Comparison of ENCODE assay signal across 17 cellular contexts in genomic region chr6:170442596-170442995, GRCh38.
DNase-seq lines count a peak whose midpoint lies in the region; ATAC-seq and TF ChIP-seq lines count a peak whose summit lies in the region.
"Had no signal": no experiment of that assay in that cellular context is flagged by ENCODE, and none has a peak within 500 bp of the region (broad histone marks: within the 10 kb centered on the region; RNA-seq: fewer than 3 reads in every experiment).

No MANE protein-coding gene starts in this region.

- no peak for TF ChIP-seq POLR2A in uterus (IDR thresholded peaks at IDR 0.05)

- peak overlapping the region; percentile 36 for H3K27ac Mint-ChIP-seq in central memory CD8-positive, alpha-beta T cell (ENCODE audit: low read depth)
- H3K27ac Mint-ChIP-seq in immature natural killer cell: peak overlapping the region; percentile 91 to 99 (median 96)
- H3K27ac Mint-ChIP-seq in osteocyte (ENCODE audit: unreplicated experiment): no peak overlapping the region
- H3K27ac Mint-ChIP-seq: B cell; CD4-positive, CD25-positive, alpha-beta regulatory T cell; CD8-positive, alpha-beta T cell; GM23338; H9 had no signal

- no peak overlapping the region for H3K4me3 ChIP-seq in uterus
- H3K4me3 ChIP-seq: BLaER1, GM12878, GM23338 had no signal

- no peak overlapping the region for H3K4me3 Mint-ChIP-seq in central memory CD8-positive, alpha-beta T cell
- H3K4me3 Mint-ChIP-seq in immature natural killer cell: peak overlapping the region in 4 of 5 donors; percentile 62 to 89 (median 70)
- H3K4me3 Mint-ChIP-seq in osteocyte (ENCODE audit: unreplicated experiment): no peak overlapping the region
- H3K4me3 Mint-ChIP-seq: B cell; CD4-positive, CD25-positive, alpha-beta regulatory T cell; CD8-positive, alpha-beta T cell; GM23338; H9 had no signal

- H3K4me1 ChIP-seq in uterus: peaks cover 0 to 9% of the 10 kb centered on the region in 2 donors

- no peaks in the 10 kb centered on the region for H3K27me3 ChIP-seq in uterus
- H3K27me3 ChIP-seq: BLaER1 had no signal

- intact Hi-C loops in uterus (cut with DNase I; ENCODE audit: low total_unique reads): no loop called here

- no peaks in the 10 kb centered on the region for H3K36me3 Mint-ChIP-seq in central memory CD8-positive, alpha-beta T cell (ENCODE audit: insufficient read depth)
- H3K36me3 Mint-ChIP-seq in immature natural killer cell (peaks cover 0 to 11% (median 0%) of the 10 kb centered on the region in 3 donors), osteocyte (ENCODE audit: unreplicated experiment) (no peaks in the 10 kb centered on the region)
- H3K36me3 Mint-ChIP-seq: CD4-positive, CD25-positive, alpha-beta regulatory T cell; CD8-positive, alpha-beta T cell had no signal

- H3K27ac ChIP-seq in uterus: peak overlapping the region; percentile 1 to 67
- H3K27ac ChIP-seq: BLaER1, C4-2B had no signal

- no peak for TF ChIP-seq CTCF in osteocyte (IDR thresholded peaks at IDR 0.05)
- TF ChIP-seq CTCF in uterus (IDR thresholded peaks at IDR 0.05): no peak

- no peaks in the 10 kb centered on the region for H3K36me3 ChIP-seq in uterus
- H3K36me3 ChIP-seq: BLaER1 had no signal

- H3K9me3 ChIP-seq in uterus: no peaks in the 10 kb centered on the region
- H3K9me3 ChIP-seq: BLaER1, Caco-2 had no signal

- no peak for ATAC-seq in central memory CD8-positive, alpha-beta T cell (replicated peaks; ENCODE audit: extremely low read depth, poor library complexity, severe bottlenecking)
- no peak for ATAC-seq in GM19397 (IDR thresholded peaks at IDR 0.05; ENCODE audit: unreplicated experiment)
- ATAC-seq: CD8-positive, alpha-beta T cell; GM12878 had no signal

- H3K4me1 Mint-ChIP-seq in central memory CD8-positive, alpha-beta T cell: peaks cover 14% of the 10 kb centered on the region
- H3K4me1 Mint-ChIP-seq in immature natural killer cell: peaks cover 90 to 93% of the 10 kb centered on the region in 2 donors
- peaks cover 34% of the 10 kb centered on the region for H3K4me1 Mint-ChIP-seq in osteocyte (ENCODE audit: unreplicated experiment)

- peaks cover 9% of the 10 kb centered on the region for H3K27me3 Mint-ChIP-seq in central memory CD8-positive, alpha-beta T cell
- H3K27me3 Mint-ChIP-seq in immature natural killer cell (ENCODE audit: low read depth in 3 of 3) (peaks cover 4 to 10% (median 9%) of the 10 kb centered on the region in 3 donors), osteocyte (ENCODE audit: unreplicated experiment) (no peaks in the 10 kb centered on the region)
- H3K27me3 Mint-ChIP-seq: CD4-positive, CD25-positive, alpha-beta regulatory T cell had no signal

- H3K9me3 Mint-ChIP-seq in central memory CD8-positive, alpha-beta T cell: no peaks in the 10 kb centered on the region
- H3K9me3 Mint-ChIP-seq in immature natural killer cell (no peaks in the 10 kb centered on the region), osteocyte (ENCODE audit: unreplicated experiment) (no peaks in the 10 kb centered on the region)
- H3K9me3 Mint-ChIP-seq: CD8-positive, alpha-beta T cell; H9 had no signal

- DNase-seq in central memory CD8-positive, alpha-beta T cell (ENCODE audit: low spot score in 2 of 2): no peak
- DNase-seq in immature natural killer cell: no peak
- peak; percentile 56 for DNase-seq in osteocyte (ENCODE audit: extremely low spot score, unreplicated experiment)
- no peak for DNase-seq in uterus
- DNase-seq in retina: no peak
- DNase-seq: CD4-positive, CD25-positive, alpha-beta regulatory T cell; EL; GDM1 had no signal

Comparison
In these comparisons a context has a peak if more than half of its experiments do, and no peak if none do; other contexts are left out.
1. H3K4me3 Mint-ChIP-seq: peak in immature natural killer cell (4 of 5); none in central memory CD8-positive, alpha-beta T cell (single experiment) and osteocyte (single experiment).